Comparison of ENCODE assay signal across 34 cellular contexts in genomic region chrX:47226071-47226470, GRCh38.
"Had no signal": no experiment of that assay in that cellular context is flagged by ENCODE, and none has a peak within 500 bp of the region (broad histone marks: within the 10 kb centered on the region; RNA-seq: fewer than 3 reads in every experiment).

No MANE protein-coding gene starts in this region.

- H3K27ac ChIP-seq: adrenal gland, Peyer's patch, VCaP had no signal

- ATAC-seq: activated naive CD4-positive, alpha-beta T cell treated with anti-CD3 and anti-CD28 coated beads, Interleukin-2, amount 50 U/mL, for 72 hours; activated T-cell treated with anti-CD3 and anti-CD28 coated beads, Interleukin-2, amount 50 U/mL, for 72 hours; PC-3; Right ventricle myocardium inferior; SK-N-SH treated with all-trans-retinoic acid at 6 μM for 48 hours; T-cell had no signal

- H3K27ac Mint-ChIP-seq: activated B cell treated with CpG ODN at 0.5 μM for 24 hours; activated naive CD4-positive, alpha-beta T cell treated with anti-CD3 and anti-CD28 coated beads for 36 hours; activated T-cell treated with anti-CD3 and anti-CD28 coated beads, Interleukin-2, amount 50 U/mL, for 72 hours; T-cell had no signal

- H3K4me3 Mint-ChIP-seq: activated B cell treated with CpG ODN at 0.5 μM for 24 hours; activated CD4-positive, alpha-beta memory T cell treated with anti-CD3 and anti-CD28 coated beads for 36 hours; activated naive CD4-positive, alpha-beta T cell treated with anti-CD3 and anti-CD28 coated beads for 36 hours; activated T-cell treated with anti-CD3 and anti-CD28 coated beads, Interleukin-2, amount 50 U/mL, for 72 hours; brain; central memory CD8-positive, alpha-beta T cell; T-cell had no signal

- DNase-seq: activated B cell treated with CpG ODN at 0.5 μM for 24 hours; activated CD4-positive, alpha-beta memory T cell treated with anti-CD3 and anti-CD28 coated beads for 36 hours; activated CD4-positive, alpha-beta T cell treated with anti-CD3 and anti-CD28 coated beads for 4 hours; activated CD4-positive, alpha-beta T cell treated with anti-CD3 and anti-CD28 coated beads, Interleukin-2, amount 50 U/mL, for 1 hour; activated CD4-positive, CD25-positive, alpha-beta regulatory T cell treated with anti-CD3 and anti-CD28 coated beads, Interleukin-2, amount 50 U/mL, for 72 hours; activated CD8-positive, alpha-beta memory T cell treated with anti-CD3 and anti-CD28 coated beads, Interleukin-2, amount 50 U/mL, for 4 hours; activated gamma-delta T cell treated with Interleukin-2 at 50 U/mL for 16 hours; activated naive CD4-positive, alpha-beta T cell treated with anti-CD3 and anti-CD28 coated beads for 36 hours; activated T-cell treated with anti-CD3 and anti-CD28 coated beads, Interleukin-2, amount 50 U/mL, for 72 hours; NCI-H1092 treated with DMSO at 0.1 percent for 48 hours; NCI-H1417; NCI-H146; NCI-H187; NCI-H2029 treated with DMSO at 0.1 percent for 48 hours; NCI-H2107; NCI-H2171; NCI-H510A; NCI-H526; NCI-H748 treated with DMSO at 0.1 percent for 48 hours; NK-92 treated with Interleukin-12 subunit alpha and Interleukin-12 subunit beta, amount 100 ng/mL, for 24 hours; PC-3; Peyer's patch; RPMI8226; SIG-M5; T-cell; T-helper 2 cell; T-helper 9 cell had no signal

- H3K27me3 ChIP-seq: adrenal gland, Peyer's patch had no signal

- H3K27me3 Mint-ChIP-seq: activated B cell treated with CpG ODN at 0.5 μM for 24 hours; activated CD4-positive, alpha-beta memory T cell treated with anti-CD3 and anti-CD28 coated beads for 36 hours; brain; central memory CD8-positive, alpha-beta T cell; T-cell had no signal

- H3K4me1 ChIP-seq: adrenal gland, Peyer's patch had no signal

- H3K9me3 Mint-ChIP-seq: activated B cell treated with CpG ODN at 0.5 μM for 24 hours; activated CD4-positive, alpha-beta memory T cell treated with anti-CD3 and anti-CD28 coated beads for 36 hours; activated naive CD4-positive, alpha-beta T cell treated with anti-CD3 and anti-CD28 coated beads for 36 hours; activated naive CD4-positive, alpha-beta T cell treated with anti-CD3 and anti-CD28 coated beads, Interleukin-2, amount 50 U/mL, for 72 hours; activated T-cell treated with anti-CD3 and anti-CD28 coated beads, Interleukin-2, amount 50 U/mL, for 72 hours; brain; central memory CD8-positive, alpha-beta T cell; T-cell had no signal

- H3K4me3 ChIP-seq: adrenal gland, Peyer's patch had no signal

- H3K9me3 ChIP-seq: adrenal gland, Peyer's patch had no signal
